ENCODE assay signal across 21 cellular contexts in the genomic region with DNA sequence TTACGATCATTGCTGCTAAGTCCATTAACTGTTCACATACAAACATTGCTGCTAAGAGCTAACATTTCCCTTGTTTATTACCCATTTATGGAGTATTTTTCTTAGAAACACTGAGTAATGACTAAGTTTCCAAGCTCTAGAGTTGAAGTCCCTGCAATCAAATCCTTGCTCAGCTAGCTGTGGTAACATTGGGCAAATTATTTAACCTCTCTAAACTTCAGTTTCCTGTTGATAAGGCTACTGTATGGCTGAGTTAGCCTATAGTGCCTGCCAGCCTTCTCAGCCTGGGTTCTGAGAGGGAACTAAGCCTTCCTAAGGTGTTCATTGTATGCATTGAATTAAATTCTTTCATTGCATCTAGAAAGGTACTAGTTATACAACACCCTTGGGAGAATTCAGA.
"Had no signal": no experiment of that assay in that cellular context is flagged by ENCODE, and none has a peak within 500 bp of the region (broad histone marks: within the 10 kb centered on the region; RNA-seq: fewer than 3 reads in every experiment).

No MANE protein-coding gene starts in this region.

- H3K9me3 Mint-ChIP-seq: effector memory CD8-positive, alpha-beta T cell; natural killer cell; stimulated activated memory B cell treated with anti-CD40 and anti-IgM and Interleukin-4, amounts not matched to agents 10 μg/mL and 1 μg/mL and 100 μg/mL, for 72 hours; stimulated activated naive CD8-positive, alpha-beta T cell treated with anti-CD3 and anti-CD28 coated beads, Interleukin-15, Interleukin-2, amounts not matched to agents 100 ng/mL and 50 ng/mL, for 24 hours had no signal

- H3K9me3 ChIP-seq: heart left ventricle, prostate gland, right lobe of liver, spleen, tibial artery, upper lobe of left lung, uterus had no signal

- H3K36me3 ChIP-seq: heart left ventricle, prostate gland, right lobe of liver, spleen, tibial artery, upper lobe of left lung, uterus had no signal

- H3K27me3 ChIP-seq: right lobe of liver, spleen, upper lobe of left lung, uterus had no signal

- H3K27ac Mint-ChIP-seq: effector memory CD8-positive, alpha-beta T cell; natural killer cell; stimulated activated memory B cell treated with anti-CD40 and anti-IgM and Interleukin-4, amounts not matched to agents 10 μg/mL and 1 μg/mL and 100 μg/mL, for 72 hours; stimulated activated naive CD8-positive, alpha-beta T cell treated with anti-CD3 and anti-CD28 coated beads, Interleukin-15, Interleukin-2, amounts not matched to agents 100 ng/mL and 50 ng/mL, for 24 hours had no signal

- ATAC-seq: effector memory CD8-positive, alpha-beta T cell; heart left ventricle; left lobe of liver; natural killer cell; right lobe of liver; stimulated activated memory B cell treated with anti-CD40 and anti-IgM and Interleukin-4, amounts not matched to agents 10 μg/mL and 1 μg/mL and 100 μg/mL, for 72 hours had no signal

- H3K4me1 ChIP-seq: heart left ventricle, parathyroid adenoma, prostate gland, right lobe of liver, tibial artery, uterus had no signal

- H3K36me3 Mint-ChIP-seq: natural killer cell; stimulated activated memory B cell treated with anti-CD40 and anti-IgM and Interleukin-4, amounts not matched to agents 10 μg/mL and 1 μg/mL and 100 μg/mL, for 72 hours had no signal

- H3K27ac ChIP-seq: heart left ventricle, parathyroid adenoma, prostate gland, right lobe of liver, spleen, tibial artery, upper lobe of left lung, uterus had no signal

- DNase-seq: effector memory CD8-positive, alpha-beta T cell; heart left ventricle; islet precursor cell; mammary epithelial cell; natural killer cell; occipital lobe; retina; right lobe of liver; spleen; stimulated activated CD4-positive, alpha-beta T cell treated with anti-CD3 and anti-CD28 coated beads, Interleukin-15, amount 100 ng/mL, for 24 hours; stimulated activated CD4-positive, alpha-beta T cell treated with anti-CD3 and anti-CD28 coated beads, Interleukin-1b, Interleukin-23, amount 100 ng/mL, for 48 hours; stimulated activated CD4-positive, alpha-beta T cell treated with anti-CD3 and anti-CD28 coated beads, Interleukin-4, amount 100 ng/mL, for 24 hours; tibial artery; upper lobe of left lung; uterus had no signal

- H3K4me3 Mint-ChIP-seq: effector memory CD8-positive, alpha-beta T cell; natural killer cell; neural crest cell; stimulated activated memory B cell treated with anti-CD40 and anti-IgM and Interleukin-4, amounts not matched to agents 10 μg/mL and 1 μg/mL and 100 μg/mL, for 72 hours; stimulated activated naive CD8-positive, alpha-beta T cell treated with anti-CD3 and anti-CD28 coated beads, Interleukin-15, Interleukin-2, amounts not matched to agents 100 ng/mL and 50 ng/mL, for 24 hours had no signal

- H3K9ac ChIP-seq: parathyroid adenoma had no signal

- H3K27me3 Mint-ChIP-seq: stimulated activated naive CD8-positive, alpha-beta T cell treated with anti-CD3 and anti-CD28 coated beads, Interleukin-15, Interleukin-2, amounts not matched to agents 100 ng/mL and 50 ng/mL, for 24 hours had no signal

- H3K4me3 ChIP-seq: heart left ventricle, prostate gland, right lobe of liver, spleen, tibial artery, upper lobe of left lung, uterus had no signal
